ENCODE assay signal across 14 cellular contexts in genomic region chr2:38439226-38439612, GRCh38.
DNase-seq lines count a peak whose midpoint lies in the region; ATAC-seq, FAIRE-seq and TF ChIP-seq lines count a peak whose summit lies in the region.
"Had no signal": no experiment of that assay in that cellular context is flagged by ENCODE, and none has a peak within 500 bp of the region (broad histone marks: within the 10 kb centered on the region; RNA-seq: fewer than 3 reads in every experiment).

No MANE protein-coding gene starts in this region.

- CTCF ChIA-PET in MCF 10A (lab: Yijun Ruan, JAX), result interaction anchor here (2.0 kb wide), 1 partner anchor 24 kb away, joined by 5 read pairs; no protein-coding TSS in a partner anchor
- CTCF ChIA-PET in GM12878 (lab: Yijun Ruan, JAX), result interaction anchor here (1.0 kb wide), 2 partner anchors 9 to 69 kb away, joined by 4 read pairs; no protein-coding TSS in a partner anchor

- FAIRE-seq in GM12878 (lab: Jason Lieb, UNC), result no peak

- no peak overlapping the region for H3K23ac ChIP-seq in trophoblast cell (ENCODE audit: low read length)

- H3K36me3 Mint-ChIP-seq in MCF 10A (ENCODE audit: insufficient read depth, unreplicated experiment) (peaks cover 6% of the 10 kb centered on the region), type B pancreatic cell (no peaks in the 10 kb centered on the region)
- H3K36me3 Mint-ChIP-seq: memory B cell had no signal

- no peaks in the 10 kb centered on the region for H3K79me1 ChIP-seq in trophoblast cell (ENCODE audit: low read length)

- H3K4ac ChIP-seq in trophoblast cell (ENCODE audit: low read depth, low read length), result no peak overlapping the region

- intact Hi-C loops in breast epithelium (cut with DNase I; ENCODE audit: low total_unique reads) (no loop called here), MCF 10A (cut with micrococcal nuclease) (no loop called here), GM12878 (cut with micrococcal nuclease; ENCODE audit: unreplicated experiment) (loop anchor here (2.0 kb wide), 1 partner anchor 62 kb away; the partner anchor contains the start of gene ATL2)

- H3K36me3 ChIP-seq in breast epithelium (no peaks in the 10 kb centered on the region), GM12878 (ENCODE audit: control insufficient read depth in 2 of 2, insufficient read depth in 2 of 2, low read length in 1 of 2) (no peaks in the 10 kb centered on the region), trophoblast cell (ENCODE audit: control insufficient read depth in 1 of 2, insufficient read depth in 2 of 2, low read length in 2 of 2) (no peaks in the 10 kb centered on the region)

- H3K4me3 ChIP-seq in breast epithelium (no peak overlapping the region), GM12878 (no peak overlapping the region), trophoblast cell (ENCODE audit: low read depth, low read length) (no peak overlapping the region)

- H3K27me3 Mint-ChIP-seq in MCF 10A (ENCODE audit: insufficient read depth, unreplicated experiment) (no peaks in the 10 kb centered on the region), type B pancreatic cell (peaks cover 9% of the 10 kb centered on the region)

- no peak overlapping the region for H4K8ac ChIP-seq in trophoblast cell (ENCODE audit: low read depth, low read length)

- H2AFZ ChIP-seq in GM12878 (ENCODE audit: control insufficient read depth, low read depth, low read length), result peak overlapping the region; percentile 22
- no peak overlapping the region for H2AFZ ChIP-seq in trophoblast cell (ENCODE audit: insufficient read depth, low read length, poor library complexity)

- TF ChIP-seq EP300 in GM12878 (IDR thresholded peaks at IDR 0.05; ENCODE audit: borderline replicate concordance in 1 of 2, control insufficient read depth in 1 of 2, low read depth in 2 of 2, low read length in 2 of 2), result no peak

- H3K79me2 ChIP-seq in GM12878 (ENCODE audit: control insufficient read depth, insufficient read depth, low read length) (no peaks in the 10 kb centered on the region), trophoblast cell (ENCODE audit: control insufficient read depth, insufficient read depth, low read length, poor library complexity) (no peaks in the 10 kb centered on the region)

- no peak overlapping the region for H4K91ac ChIP-seq in trophoblast cell (ENCODE audit: low read depth, low read length)

- no peaks in the 10 kb centered on the region for H3K9me3 Mint-ChIP-seq in MCF 10A (ENCODE audit: unreplicated experiment)
- peaks cover 5% of the 10 kb centered on the region for H3K9me3 Mint-ChIP-seq in type B pancreatic cell
- H3K9me3 Mint-ChIP-seq: HFFc6, memory B cell had no signal

- POLR2A ChIA-PET in MCF 10A (lab: Yijun Ruan, JAX), result interaction anchor here (1.2 to 2.2 kb wide), 4 partner anchors 9 to 63 kb away, joined by 3 to 13 read pairs (median 8); partner anchors contain the start of gene ATL2
- POLR2A ChIA-PET in GM12878 (lab: Charles Lee), result interaction anchor here (0.6 to 0.7 kb wide), 2 partner anchors 63 to 142 kb away, joined by 3 to 5 read pairs; no protein-coding TSS in a partner anchor

- no peak overlapping the region for H3K14ac ChIP-seq in trophoblast cell (ENCODE audit: low read length)

- H2BK12ac ChIP-seq in trophoblast cell (ENCODE audit: low read length), result no peak overlapping the region

- H3K9me3 ChIP-seq in breast epithelium (no peaks in the 10 kb centered on the region), GM12878 (replicated peaks; ENCODE audit: control insufficient read depth, insufficient read depth, low read length) (no peaks in the 10 kb centered on the region), trophoblast cell (ENCODE audit: insufficient read depth, low read depth, low read length) (no peaks in the 10 kb centered on the region)

- H3K27me3 ChIP-seq in breast epithelium (no peaks in the 10 kb centered on the region), GM12878 (replicated peaks in 1 of 2; ENCODE audit: control insufficient read depth in 2 of 2, insufficient read depth in 2 of 2, low read length in 1 of 2) (no peaks in the 10 kb centered on the region), trophoblast cell (ENCODE audit: insufficient read depth, low read length) (no peaks in the 10 kb centered on the region)

- no peaks in the 10 kb centered on the region for H4K20me1 ChIP-seq in GM12878 (ENCODE audit: control insufficient read depth, insufficient read depth)

- peak overlapping the region; percentile 10 for H3K9ac ChIP-seq in GM12878 (ENCODE audit: control insufficient read depth, insufficient read depth, low read length)
- H3K9ac ChIP-seq in trophoblast cell (ENCODE audit: low read length), result no peak overlapping the region

- in situ Hi-C loops in GM12878 (cut with MboI) (no loop called here), GM13977 (cut with MboI; ENCODE audit: low pct_unique_long_range_greater_than_20kb, low sequenced_read_pairs, unreplicated experiment) (no loop called here)

- DNase-seq in breast epithelium (ENCODE audit: low spot score in 2 of 2), result no peak
- DNase-seq in MCF 10A (ENCODE audit: unreplicated experiment), result no peak
- DNase-seq in GM12878 (ENCODE audit: low read depth, low spot score), result no peak
- no peak for DNase-seq in type B pancreatic cell (ENCODE audit: extremely low spot score, unreplicated experiment)
- DNase-seq in GM13977 (ENCODE audit: low spot score), result no peak
- DNase-seq in trophoblast cell, result no peak
- DNase-seq in SW 1271 (lab: John Stamatoyannopoulos, UW), result no peak
- DNase-seq: DND-41; effector CD4-positive, alpha-beta T cell; HFFc6; NCI-H187 treated with DMSO at 0.1 percent for 48 hours; NK-92 treated with Interleukin-12 subunit alpha and Interleukin-12 subunit beta, amount 100 ng/mL, for 24 hours had no signal

- no peak overlapping the region for H3K27ac Mint-ChIP-seq in MCF 10A (ENCODE audit: low read depth, unreplicated experiment)
- H3K27ac Mint-ChIP-seq in type B pancreatic cell, result peak overlapping the region; percentile 70
- H3K27ac Mint-ChIP-seq: HFFc6, memory B cell had no signal

- no peak overlapping the region for H3K18ac ChIP-seq in trophoblast cell (ENCODE audit: low read length)

- SMC1A ChIA-PET in GM12878 (lab: Charles Lee; ENCODE audit: uncharacterized antibody, unreplicated experiment), result interaction anchor here (0.6 to 4.5 kb wide), 10 partner anchors 9 to 78 kb away, joined by 3 to 25 read pairs (median 5); partner anchors contain the start of gene ATL2

- TF ChIP-seq POLR2A in breast epithelium (IDR thresholded peaks at IDR 0.05), result no peak
- TF ChIP-seq POLR2A in GM12878 (IDR thresholded peaks at IDR 0.05; ENCODE audit: low read depth, low read length), result no peak

- H2AK5ac ChIP-seq in trophoblast cell (ENCODE audit: low read length), result no peak overlapping the region

- no peak overlapping the region for H2BK5ac ChIP-seq in trophoblast cell (ENCODE audit: low read depth, low read length, poor library complexity)

- TF ChIP-seq RAD21 in GM12878 (IDR thresholded peaks at IDR 0.05; ENCODE audit: insufficient read depth, low read depth, low read length), result no peak

- no TSS peak for BruUV-seq in MCF 10A (replicated peaks; lab: Mats Ljungman, UMichigan)
- TSS peak; percentile 86 for BruUV-seq in GM12878 (replicated peaks; lab: Mats Ljungman, UMichigan)

- H2BK120ac ChIP-seq in trophoblast cell (ENCODE audit: insufficient read depth, low read length, poor library complexity), result no peak overlapping the region

- peaks cover 40% of the 10 kb centered on the region for H3K4me1 Mint-ChIP-seq in MCF 10A (ENCODE audit: insufficient read depth, unreplicated experiment)
- peaks cover 51% of the 10 kb centered on the region for H3K4me1 Mint-ChIP-seq in type B pancreatic cell (ENCODE audit: unreplicated experiment)
- H3K4me1 Mint-ChIP-seq: memory B cell had no signal

- no peak overlapping the region for H4K12ac ChIP-seq in trophoblast cell (ENCODE audit: low read depth, low read length)

- peak overlapping the region; percentile 86 to 89 for H3K27ac ChIP-seq in breast epithelium
- peak overlapping the region; percentile 84 for H3K27ac ChIP-seq in GM12878 (ENCODE audit: control insufficient read depth, insufficient read depth)
- H3K27ac ChIP-seq in trophoblast cell (ENCODE audit: low read depth, low read length), result no peak overlapping the region

- TF ChIP-seq CTCF in breast epithelium (IDR thresholded peaks at IDR 0.05), result no peak
- TF ChIP-seq CTCF in MCF 10A (IDR thresholded peaks at IDR 0.05; ENCODE audit: unreplicated experiment), result no peak
- no peak for TF ChIP-seq CTCF in GM12878 (IDR thresholded peaks at IDR 0.05 in 2 of 3, conservative IDR thresholded peaks at IDR 0.05 in 1 of 3; ENCODE audit: control insufficient read depth in 2 of 3, extremely low read depth in 1 of 3, insufficient read depth in 1 of 3, low read depth in 3 of 3, low read length in 3 of 3)
- TF ChIP-seq CTCF in type B pancreatic cell (conservative IDR thresholded peaks at IDR 0.05), result no peak
- no peak for TF ChIP-seq CTCF in GM13977 (IDR thresholded peaks at IDR 0.05; ENCODE audit: extremely low read depth, insufficient read depth, missing control alignments)

- H3K4me3 Mint-ChIP-seq in MCF 10A (ENCODE audit: unreplicated experiment) (no peak overlapping the region), type B pancreatic cell (peak overlapping the region; percentile 44)
- H3K4me3 Mint-ChIP-seq: HFFc6, memory B cell had no signal

- H3K4me2 ChIP-seq in GM12878 (ENCODE audit: control insufficient read depth, insufficient read depth), result peak overlapping the region; percentile 79; the same call in 1 of the 2 replicates
- no peak overlapping the region for H3K4me2 ChIP-seq in trophoblast cell (ENCODE audit: low read length)

- ATAC-seq in HG03039 (IDR thresholded peaks at IDR 0.05; ENCODE audit: unreplicated experiment) (peak; percentile 28), GM12878 (peak; percentile 42)

- H3K4me1 ChIP-seq in breast epithelium (peaks cover 0 to 25% of the 10 kb centered on the region in 2 donors), GM12878 (ENCODE audit: control insufficient read depth, insufficient read depth, low read length) (peaks cover 16% of the 10 kb centered on the region), trophoblast cell (ENCODE audit: control insufficient read depth in 1 of 2, insufficient read depth in 2 of 2, low read length in 2 of 2) (peaks cover 12 to 17% of the 10 kb centered on the region in 2 experiments)

- RAD21 ChIA-PET in GM12878 (lab: Charles Lee; ENCODE audit: unreplicated experiment), result interaction anchor here (0.6 to 2.5 kb wide), 8 partner anchors 9 to 113 kb away, joined by 3 to 14 read pairs (median 4); partner anchors contain the start of gene ATL2

TF ChIP-seq in GM12878, 131 proteins besides CTCF, POLR2A, EP300 and RAD21 (continues in another document):
- TF ChIP-seq CREM (IDR thresholded peaks at IDR 0.05; ENCODE audit: low read depth), result 0 out of 2 replicates have a peak, but pooled peaks have one; percentile 5
